In genomic region chr11:116215471-116216113, GRCh38 we compare ENCODE assay signal across 15 cellular contexts.
DNase-seq lines count a peak whose midpoint lies in the region; ATAC-seq, FAIRE-seq and TF ChIP-seq lines count a peak whose summit lies in the region.
"Had no signal": no experiment of that assay in that cellular context is flagged by ENCODE, and none has a peak within 500 bp of the region (broad histone marks: within the 10 kb centered on the region; RNA-seq: fewer than 3 reads in every experiment).

No MANE protein-coding gene starts in this region.

- H3K9me3 ChIP-seq in K562 (replicated peaks; ENCODE audit: control insufficient read depth, insufficient read depth, low read depth, low read length) (no peaks in the 10 kb centered on the region), neural cell (ENCODE audit: low read length) (no peaks in the 10 kb centered on the region)

- peak; percentile 4 for DNase-seq in NCI-H2227 (lab: John Stamatoyannopoulos, UW; ENCODE audit: unreplicated experiment)
- DNase-seq in NCI-H2227 treated with DMSO at 0.1 percent for 48 hours (lab: John Stamatoyannopoulos, UW): no peak
- peak; percentile 19 for DNase-seq in HuH-7 (ENCODE audit: low spot score)
- peak in 1 of 4 experiments; percentile 6 for DNase-seq in K562 (ENCODE audit: extremely low read depth in 1 of 4, low spot score in 3 of 4)
- no peak for DNase-seq in SIG-M5 treated with dmso at 0.1 percent for 504 hours (lab: John Stamatoyannopoulos, UW; ENCODE audit: unreplicated experiment)
- DNase-seq: activated CD4-positive, alpha-beta T cell treated with anti-CD3 and anti-CD28 coated beads, Interleukin-2, amount 10 ng/mL, durations not matched to agents 7 days and 5 days; effector memory CD4-positive, alpha-beta T cell; naive B cell; NCI-H1930 had no signal

- H3K27me3 ChIP-seq in K562 (ENCODE audit: control insufficient read depth in 2 of 2, insufficient read depth in 2 of 2, low read length in 2 of 2) (peaks cover 0 to 11% of the 10 kb centered on the region in 2 experiments; a peak in 3 of 5 replicates), neural cell (ENCODE audit: insufficient read depth, low read depth, low read length) (no peaks in the 10 kb centered on the region)

- H3K9ac ChIP-seq in K562 (ENCODE audit: insufficient read depth in 1 of 2, low read depth in 2 of 2, low read length in 2 of 2) (no peak overlapping the region), neural cell (ENCODE audit: low read length) (no peak overlapping the region)

- no peak for FAIRE-seq in K562 (lab: Jason Lieb, UNC)
- FAIRE-seq: GM19239 had no signal

- H3K36me3 ChIP-seq in K562 (ENCODE audit: control insufficient read depth, insufficient read depth, low read length): no peaks in the 10 kb centered on the region
- no peaks in the 10 kb centered on the region for H3K36me3 ChIP-seq in neural cell (ENCODE audit: insufficient read depth, low read length)

- H2AFZ ChIP-seq in K562 (ENCODE audit: low read depth, low read length) (no peak overlapping the region), neural cell (ENCODE audit: low read depth, low read length) (no peak overlapping the region)
- H2AFZ ChIP-seq: hepatocyte had no signal

- POLR2A ChIA-PET in K562 (lab: Yijun Ruan, JAX): interaction anchor here (0.6 to 1.0 kb wide), 4 partner anchors 9 to 497 kb away, joined by 3 read pairs; no protein-coding TSS in a partner anchor

- no peaks in the 10 kb centered on the region for H3K9me1 ChIP-seq in K562 (ENCODE audit: control insufficient read depth, insufficient read depth, low read length)

- TF ChIP-seq RAD21 in K562 (CRISPR knock-in tag; conservative IDR thresholded peaks at IDR 0.05 in 1 of 2, IDR thresholded peaks at IDR 0.05 in 1 of 2) (no peak), neural cell (conservative IDR thresholded peaks at IDR 0.05) (no peak)

- TF ChIP-seq POLR2A in K562 (conservative IDR thresholded peaks at IDR 0.05): no peak

- H3K9me2 ChIP-seq in neural cell (ENCODE audit: insufficient read depth, low read length): no peaks in the 10 kb centered on the region

- H4K20me1 ChIP-seq in K562 (replicated peaks; ENCODE audit: control insufficient read depth, insufficient read depth, low read length): no peaks in the 10 kb centered on the region; the same call in 1 of the 2 replicates
- H4K20me1 ChIP-seq in neural cell (ENCODE audit: insufficient read depth): no peaks in the 10 kb centered on the region

- CTCF ChIA-PET in K562 (lab: Yijun Ruan, JAX; ENCODE audit: low intra/inter-chr PET ratio): no interaction called here

- H3K4me2 ChIP-seq in K562 (ENCODE audit: insufficient read depth, low read length): no peak overlapping the region
- H3K4me2 ChIP-seq in neural cell (ENCODE audit: low read length): no peak overlapping the region
- H3K4me2 ChIP-seq: hepatocyte had no signal

- H3K4me3 ChIP-seq in K562: no peak overlapping the region
- no peak overlapping the region for H3K4me3 ChIP-seq in neural cell (ENCODE audit: low read length)
- H3K4me3 ChIP-seq: hepatocyte had no signal

- 0% methylated on average over 4 of the region's 4 CpGs for WGBS in K562 (ENCODE audit: insufficient coverage, low coverage, missing lambda C conversion rate)

- TF ChIP-seq EP300 in K562 (IDR thresholded peaks at IDR 0.05; ENCODE audit: low read length) (no peak), neural cell (conservative IDR thresholded peaks at IDR 0.05; ENCODE audit: poor library complexity, severe bottlenecking) (no peak)

- H3K27ac ChIP-seq in K562 (ENCODE audit: extremely low read depth, low read depth, low read length) (no peak overlapping the region), neural cell (ENCODE audit: low read length) (no peak overlapping the region)
- H3K27ac ChIP-seq: hepatocyte, HL-60 had no signal

- H3K79me2 ChIP-seq in K562 (ENCODE audit: control insufficient read depth, insufficient read depth, low read length) (no peaks in the 10 kb centered on the region), neural cell (replicated peaks; ENCODE audit: insufficient read depth, low read length) (no peaks in the 10 kb centered on the region)
- H3K79me2 ChIP-seq: hepatocyte had no signal

- in situ Hi-C loops in K562 (cut with MboI): no loop called here

- intact Hi-C loops in K562 (cut with micrococcal nuclease): no loop called here

- BruUV-seq in K562 (replicated peaks; lab: Mats Ljungman, UMichigan): no TSS peak

- H3F3A ChIP-seq in neural cell (ENCODE audit: insufficient read depth, low read length, poor library complexity, severe bottlenecking): no peaks in the 10 kb centered on the region

- TF ChIP-seq CTCF in K562 (IDR thresholded peaks at IDR 0.05 in 2 of 3, conservative IDR thresholded peaks at IDR 0.05 in 1 of 3; ENCODE audit: insufficient read depth in 2 of 3, low read depth in 1 of 3, low read length in 3 of 3): peak; percentile 25 to 43 (median 32); a peak in 3 of 6 replicates
- TF ChIP-seq CTCF in neural cell (IDR thresholded peaks at IDR 0.05; ENCODE audit: poor library complexity, severe bottlenecking): peak; percentile 34

- H3K4me1 ChIP-seq in K562 (replicated peaks in 1 of 2; ENCODE audit: control insufficient read depth in 2 of 2, insufficient read depth in 2 of 2, low read length in 2 of 2): no peaks in the 10 kb centered on the region

- ATAC-seq in K562 (0 out of 3 replicates have a peak, but pooled peaks have one; percentile 49), HG02642 (IDR thresholded peaks at IDR 0.05; ENCODE audit: poor library complexity, unreplicated experiment) (no peak), GM18907 (IDR thresholded peaks at IDR 0.05; ENCODE audit: unreplicated experiment) (no peak)

TF ChIP-seq in K562, 482 proteins besides CTCF, POLR2A, EP300 and RAD21:
- no peak for TF ChIP-seq SNIP1 (IDR thresholded peaks at IDR 0.05; ENCODE audit: low read depth)
- TF ChIP-seq SRSF3 (IDR thresholded peaks at IDR 0.05; ENCODE audit: insufficient read depth, low read length): no peak
TF ChIP-seq in K562: peak in this region for 0.

TF ChIP-seq in neural cell, 6 proteins besides CTCF, POLR2A, EP300 and RAD21:
- TF ChIP-seq TAF1 (IDR thresholded peaks at IDR 0.05; ENCODE audit: low read depth) (no peak), EZH2 (IDR thresholded peaks at IDR 0.05; ENCODE audit: borderline replicate concordance, insufficient read depth, low read length, poor library complexity, severe bottlenecking) (no peak), POLR2AphosphoS5 (IDR thresholded peaks at IDR 0.05) (no peak), SMC3 (conservative IDR thresholded peaks at IDR 0.05; ENCODE audit: poor library complexity) (no peak), MXI1 (conservative IDR thresholded peaks at IDR 0.05; ENCODE audit: poor library complexity, severe bottlenecking) (no peak), REST (IDR thresholded peaks at IDR 0.05; ENCODE audit: borderline replicate concordance) (no peak)

Comparison
In these comparisons a context has a peak if more than half of its experiments do, and no peak if none do; other contexts are left out.
1. DNase-seq: peak in NCI-H2227 (single experiment) and HuH-7 (single experiment); none in NCI-H2227 treated with DMSO at 0.1 percent for 48 hours (single experiment) and SIG-M5 treated with dmso at 0.1 percent for 504 hours (single experiment).